ENCODE assay signal across 19 cellular contexts in the genomic region with DNA sequence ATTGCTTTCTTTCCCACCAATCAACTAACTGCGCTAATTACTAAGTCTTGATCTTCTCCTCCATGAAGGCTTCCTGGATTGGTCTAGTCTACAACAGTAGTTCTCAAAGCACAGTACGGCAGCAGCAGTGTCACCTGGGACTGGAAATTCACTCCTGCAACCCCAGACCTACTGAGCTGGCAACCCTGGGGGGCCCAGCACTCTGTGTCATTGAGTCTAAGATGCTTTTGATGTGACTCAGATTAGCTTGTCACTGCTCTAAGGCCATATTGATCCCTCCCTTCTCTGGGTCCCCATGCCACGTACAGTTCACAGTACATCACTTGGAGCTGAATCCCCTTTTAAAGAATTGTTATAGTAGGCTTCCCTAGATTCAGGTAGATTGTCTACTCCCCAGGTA.
A peak's percentile ranks its signal among the peaks of the same experiment; 100 is the strongest.
DNase-seq lines count a peak whose midpoint lies in the region; ATAC-seq, FAIRE-seq and TF ChIP-seq lines count a peak whose summit lies in the region.
"Had no signal": no experiment of that assay in that cellular context is flagged by ENCODE, and none has a peak within 500 bp of the region (broad histone marks: within the 10 kb centered on the region; RNA-seq: fewer than 3 reads in every experiment).

No MANE protein-coding gene starts in this region.

- DNase-seq in Daoy (ENCODE audit: low read depth) (peak; percentile 30), M059J (ENCODE audit: low read depth) (peak; percentile 54), kidney (peak; percentile 7), posterior vena cava (ENCODE audit: low spot score) (peak; percentile 18), smooth muscle cell (lab: John Stamatoyannopoulos, UW; ENCODE audit: unreplicated experiment) (no peak), stomach (no peak)
- DNase-seq: ACHN; Calu3; CD4-positive, CD25-positive, alpha-beta regulatory T cell; DMS 273 treated with DMSO at 0.1 percent for 48 hours; DMS79 treated with DMSO at 0.1 percent for 48 hours; GF-D8; GOT3; HFFc6 had no signal

- H3K27ac ChIP-seq in kidney (ENCODE audit: low read depth in 2 of 2, low read length in 2 of 2) (no peak overlapping the region), smooth muscle cell (ENCODE audit: low read depth) (no peak overlapping the region), stomach (no peak overlapping the region)
- H3K27ac ChIP-seq: BLaER1 treated with 17β-estradiol and CSF1 and Interleukin-3, amounts not matched to agents 10 nM and 100 nM had no signal

- H3K4me2 ChIP-seq in smooth muscle cell, result no peak overlapping the region
- H3K4me2 ChIP-seq: BLaER1 treated with 17β-estradiol and CSF1 and Interleukin-3, amounts not matched to agents 10 nM and 100 nM had no signal

- 85% methylated on average over 3 of the region's 3 CpGs for WGBS in smooth muscle cell (ENCODE audit: low lambda C conversion rate)
- 87 to 97% (median 94%) methylated on average over 3 of the region's 3 CpGs for WGBS in stomach, 5 donors

- no peaks in the 10 kb centered on the region for H4K20me1 ChIP-seq in smooth muscle cell (ENCODE audit: low read depth)
- H4K20me1 ChIP-seq: BLaER1 treated with 17β-estradiol and CSF1 and Interleukin-3, amounts not matched to agents 10 nM and 100 nM had no signal

- no peak for FAIRE-seq in kidney (lab: Jason Lieb, UNC)
- FAIRE-seq: HepG2, HTR-8/SVneo had no signal

- H3K4me3 ChIP-seq in kidney (ENCODE audit: low read length in 2 of 2) (no peak overlapping the region), smooth muscle cell (no peak overlapping the region), stomach (no peak overlapping the region)
- H3K4me3 ChIP-seq: BLaER1 treated with 17β-estradiol and CSF1 and Interleukin-3, amounts not matched to agents 10 nM and 100 nM; HAP-1 had no signal

- H3K36me3 ChIP-seq in kidney (ENCODE audit: control insufficient read depth in 1 of 2, insufficient read depth in 2 of 2, low read length in 2 of 2), result no peaks in the 10 kb centered on the region
- no peaks in the 10 kb centered on the region for H3K36me3 ChIP-seq in smooth muscle cell (ENCODE audit: low read depth)
- H3K36me3 ChIP-seq in stomach, result no peaks in the 10 kb centered on the region
- H3K36me3 ChIP-seq: BLaER1 treated with 17β-estradiol and CSF1 and Interleukin-3, amounts not matched to agents 10 nM and 100 nM; HAP-1 had no signal

- TF ChIP-seq CTCF in kidney (IDR thresholded peaks at IDR 0.05; ENCODE audit: borderline replicate concordance, extremely low read depth, insufficient read depth) (no peak), smooth muscle cell (IDR thresholded peaks at IDR 0.05; ENCODE audit: borderline replicate concordance, insufficient read depth, poor library complexity, severe bottlenecking) (no peak), stomach (IDR thresholded peaks at IDR 0.05) (no peak)

- no peaks in the 10 kb centered on the region for H3K9me3 ChIP-seq in kidney (ENCODE audit: control insufficient read depth in 1 of 2, low read length in 2 of 2)
- no peaks in the 10 kb centered on the region for H3K9me3 ChIP-seq in smooth muscle cell (replicated peaks; ENCODE audit: low read depth)
- H3K9me3 ChIP-seq in stomach, result no peaks in the 10 kb centered on the region
- H3K9me3 ChIP-seq: BLaER1 treated with 17β-estradiol and CSF1 and Interleukin-3, amounts not matched to agents 10 nM and 100 nM; HAP-1 had no signal

- H2AFZ ChIP-seq in smooth muscle cell (ENCODE audit: low read depth), result no peak overlapping the region

- TF ChIP-seq EP300 in stomach (IDR thresholded peaks at IDR 0.05), result no peak

- no peak for TF ChIP-seq POLR2A in stomach (IDR thresholded peaks at IDR 0.05)

- no peaks in the 10 kb centered on the region for H3K79me2 ChIP-seq in smooth muscle cell (ENCODE audit: low read depth)

- H3K9ac ChIP-seq in kidney (ENCODE audit: low read length in 2 of 2) (no peak overlapping the region), smooth muscle cell (ENCODE audit: low read depth) (no peak overlapping the region)
- H3K9ac ChIP-seq: BLaER1 treated with 17β-estradiol and CSF1 and Interleukin-3, amounts not matched to agents 10 nM and 100 nM had no signal

- H3K27me3 ChIP-seq in smooth muscle cell (ENCODE audit: low read depth) (no peaks in the 10 kb centered on the region), stomach (no peaks in the 10 kb centered on the region)
- H3K27me3 ChIP-seq: BLaER1 treated with 17β-estradiol and CSF1 and Interleukin-3, amounts not matched to agents 10 nM and 100 nM had no signal

- ATAC-seq in GM19397 (IDR thresholded peaks at IDR 0.05; ENCODE audit: unreplicated experiment), result no peak
- ATAC-seq: HepG2 had no signal

- H3F3A ChIP-seq in smooth muscle cell (ENCODE audit: low read depth), result no peaks in the 10 kb centered on the region

- H3K4me1 ChIP-seq in kidney (ENCODE audit: control insufficient read depth in 1 of 2, insufficient read depth in 1 of 2, low read depth in 1 of 2, low read length in 2 of 2) (no peaks in the 10 kb centered on the region), smooth muscle cell (ENCODE audit: low read depth) (no peaks in the 10 kb centered on the region), stomach (peaks cover 0 to 3% (median 0%) of the 10 kb centered on the region in 4 donors)
- H3K4me1 ChIP-seq: BLaER1 treated with 17β-estradiol and CSF1 and Interleukin-3, amounts not matched to agents 10 nM and 100 nM; HAP-1 had no signal

- intact Hi-C loops in kidney (cut with DNase I) (no loop called here), posterior vena cava (cut with DNase I) (no loop called here), stomach (cut with DNase I; ENCODE audit: low total_unique reads) (no loop called here)

Comparison
In these comparisons a context has a peak if more than half of its experiments do, and no peak if none do; other contexts are left out.
1. DNase-seq: peak in Daoy (single experiment), M059J (single experiment), kidney (single experiment) and posterior vena cava (single experiment); none in smooth muscle cell (single experiment) and stomach (single experiment).